Comparison of ENCODE assay signal across 14 cellular contexts in genomic region chr1:10516925-10517676, GRCh38. TPM values are rescaled to one million over a fixed set of nuclear protein-coding genes. Genes with fewer than 3 reads are reported as not detected.
DNase-seq lines count a peak whose midpoint lies in the region; ATAC-seq and TF ChIP-seq lines count a peak whose summit lies in the region.
"Had no signal": no experiment of that assay in that cellular context is flagged by ENCODE, and none has a peak within 500 bp of the region (broad histone marks: within the 10 kb centered on the region; RNA-seq: fewer than 3 reads in every experiment).

No MANE protein-coding gene starts in this region.

- no peak overlapping the region for H3K4me2 ChIP-seq in GM23248 (ENCODE audit: unreplicated experiment)

- TF ChIP-seq CTCF in RWPE1 (conservative IDR thresholded peaks at IDR 0.05; ENCODE audit: low read depth) (no peak), fibroblast of the aortic adventitia (IDR thresholded peaks at IDR 0.05; ENCODE audit: insufficient read depth, low read length) (no peak), stomach (IDR thresholded peaks at IDR 0.05) (no peak)

- peaks cover 25 to 85% (median 61%) of the 10 kb centered on the region in 4 donors for H3K4me1 ChIP-seq in stomach
- H3K4me1 ChIP-seq in GM23248 (ENCODE audit: insufficient read depth), result peaks cover 5% of the 10 kb centered on the region
- H3K4me1 ChIP-seq: colonic mucosa had no signal

- POLR2A ChIA-PET in RWPE1 (lab: Yijun Ruan, JAX; ENCODE audit: low non-redundant PET), result no interaction called here

- H3K9me3 ChIP-seq in stomach (no peaks in the 10 kb centered on the region), GM23248 (ENCODE audit: low read depth) (no peaks in the 10 kb centered on the region)
- H3K9me3 ChIP-seq: colonic mucosa had no signal

- 40 to 73% (median 49%) methylated on average over 8 of the region's 8 CpGs for WGBS in stomach, 5 donors
- WGBS in GM23248 (ENCODE audit: low coverage in 1 of 2, low lambda C conversion rate in 2 of 2, missing lambda C conversion rate in 2 of 2), 2 experiments, result 79 to 81% methylated on average over 8 of the region's 8 CpGs

- CTCF ChIA-PET in RWPE1 (lab: Yijun Ruan, JAX), result interaction anchor here (0.7 kb wide), 1 partner anchor 1205 kb away, joined by 4 read pairs; no protein-coding TSS in a partner anchor

- H3K79me2 ChIP-seq in GM23248 (ENCODE audit: insufficient read depth), result peaks cover 87% of the 10 kb centered on the region

- in situ Hi-C loops in GM23248 (cut with MboI), result loop anchor here (5.0 kb wide), 1 partner anchor 345 kb away; no protein-coding TSS in a partner anchor

- no peaks in the 10 kb centered on the region for H4K20me1 ChIP-seq in GM23248 (ENCODE audit: insufficient read depth)

- DNase-seq in NCI-H1436 (lab: John Stamatoyannopoulos, UW), result peak; percentile 48
- DNase-seq in NCI-H1436 treated with DMSO at 0.1 percent for 48 hours (lab: John Stamatoyannopoulos, UW), result no peak
- DNase-seq in RWPE1 (ENCODE audit: low spot score), result no peak
- peak; percentile 16 for DNase-seq in fibroblast of the aortic adventitia (ENCODE audit: low read depth)
- DNase-seq in stomach, result no peak
- no peak for DNase-seq in GM23248
- DNase-seq in globus pallidus (ENCODE audit: low spot score), result no peak
- DNase-seq: activated CD4-positive, CD25-positive, alpha-beta regulatory T cell; activated CD8-positive, alpha-beta memory T cell treated with anti-CD3 and anti-CD28 coated beads, Interleukin-2, amount 50 U/mL, for 4 hours; colonic mucosa; NCI-H2171 treated with DMSO at 0.1 percent for 48 hours; nucleus accumbens had no signal

- TF ChIP-seq EP300 in stomach (IDR thresholded peaks at IDR 0.05), result no peak

- intact Hi-C loops in stomach (cut with DNase I; ENCODE audit: low total_unique reads), result no loop called here

- H3F3A ChIP-seq in GM23248 (ENCODE audit: insufficient read depth), result peaks cover 17% of the 10 kb centered on the region

- no peak overlapping the region for H2AFZ ChIP-seq in GM23248

- no peaks in the 10 kb centered on the region for H3K9me2 ChIP-seq in GM23248 (ENCODE audit: insufficient read depth)

- H3K36me3 ChIP-seq in stomach, result no peaks in the 10 kb centered on the region
- H3K36me3 ChIP-seq in GM23248 (ENCODE audit: low read depth), result no peaks in the 10 kb centered on the region
- H3K36me3 ChIP-seq: colonic mucosa had no signal

- H3K9ac ChIP-seq in GM23248, result no peak overlapping the region

- peak overlapping the region; percentile 23; the same call in 1 of the 2 replicates for H3K27ac ChIP-seq in RWPE1
- H3K27ac ChIP-seq in stomach, result peak overlapping the region; percentile 8 to 76 (median 57)
- H3K27ac ChIP-seq in GM23248, result no peak overlapping the region
- H3K27ac ChIP-seq: colonic mucosa had no signal

- H3K4me3 ChIP-seq in fibroblast of the aortic adventitia (ENCODE audit: low read depth, low read length), result no peak overlapping the region
- no peak overlapping the region for H3K4me3 ChIP-seq in stomach
- no peak overlapping the region for H3K4me3 ChIP-seq in GM23248
- H3K4me3 ChIP-seq: colonic mucosa, lung had no signal

- H3K27me3 ChIP-seq in stomach, result no peaks in the 10 kb centered on the region
- H3K27me3 ChIP-seq in GM23248 (replicated peaks; ENCODE audit: insufficient read depth), result no peaks in the 10 kb centered on the region
- H3K27me3 ChIP-seq: colonic mucosa had no signal

- no peak for TF ChIP-seq POLR2A in stomach (IDR thresholded peaks at IDR 0.05)

- ATAC-seq in GM18517 (IDR thresholded peaks at IDR 0.05; ENCODE audit: unreplicated experiment), result no peak

RNA-seq across cellular contexts. Expression of gene PEX14, which starts 42.4 kb away (rescaled TPM):
- total RNA-seq in fibroblast of the aortic adventitia (ENCODE audit: low replicate concordance) (8.3 and 12.2 TPM in 2 replicates), stomach (10 to 100 TPM; 12.5 to 26.3 (median 14.7) TPM)
- polyA plus RNA-seq in stomach (10 to 100 TPM in 1 of 3 donors, 1 to 10 TPM in 2; 8.2 to 11.2 (median 9.3) TPM), GM23248 (2016; fragmentation: Nextera tagmentation; extraction: Ambion mirVana) (20.1 and 22.4 TPM in 2 replicates)
- total RNA-seq in GM23248 (2014; rRNA removed; shearing (Covaris generic)), result 13.9 and 16.9 TPM in 2 replicates

RNA-seq across cellular contexts. Expression of gene DFFA, which starts 44.8 kb away (rescaled TPM):
- total RNA-seq in fibroblast of the aortic adventitia (ENCODE audit: low replicate concordance), result 23.1 and 36.6 TPM in 2 replicates
- 10 to 100 TPM; 10.7 to 22.2 (median 13.0) TPM for total RNA-seq in stomach
- polyA plus RNA-seq in stomach, result 10 to 100 TPM; 12.7 to 16.6 (median 13.0) TPM
- 27.9 and 35.0 TPM in 2 replicates for total RNA-seq in GM23248 (2014; rRNA removed; shearing (Covaris generic))
- polyA plus RNA-seq in GM23248 (2016; fragmentation: Nextera tagmentation; extraction: Ambion mirVana), result 50.3 and 52.5 TPM in 2 replicates

Comparison
In these comparisons a context has a peak if more than half of its experiments do, and no peak if none do; other contexts are left out.
1. DNase-seq: peak in NCI-H1436 (single experiment) and fibroblast of the aortic adventitia (single experiment); none in NCI-H1436 treated with DMSO at 0.1 percent for 48 hours (single experiment), RWPE1 (single experiment), stomach (single experiment), GM23248 (single experiment) and globus pallidus (single experiment).